In the genomic region with DNA sequence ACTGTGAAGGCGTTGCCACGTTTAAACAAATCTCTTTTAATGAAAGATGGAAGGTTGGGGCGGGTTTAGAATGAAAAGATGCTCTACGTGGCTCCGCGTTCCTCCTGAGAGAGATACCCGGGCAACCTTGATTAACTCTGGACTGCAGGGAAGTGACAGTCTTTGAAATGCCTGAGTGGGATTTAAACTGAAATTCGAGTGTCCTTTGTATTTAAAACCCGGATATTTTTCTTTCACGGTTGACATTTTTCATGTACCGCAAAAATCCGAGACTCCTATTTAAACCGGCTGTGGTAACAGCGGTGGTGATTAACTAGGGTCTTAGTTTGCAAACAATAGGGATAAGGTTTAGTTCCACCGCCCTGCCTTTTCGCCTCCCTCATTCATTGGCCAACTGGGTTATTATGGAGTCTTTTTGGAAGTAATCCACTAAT, we compare ENCODE assay signal across 8 cellular contexts. TPM values are rescaled to one million over a fixed set of nuclear protein-coding genes. Genes with fewer than 3 reads are reported as not detected.
DNase-seq lines count a peak whose midpoint lies in the region; ATAC-seq and TF ChIP-seq lines count a peak whose summit lies in the region.

No MANE protein-coding gene starts in this region.

- peak; percentile 68 for DNase-seq in DMS 273 (lab: John Stamatoyannopoulos, UW; ENCODE audit: unreplicated experiment)
- no peak for DNase-seq in DMS 273 treated with DMSO at 0.1 percent for 48 hours (lab: John Stamatoyannopoulos, UW)
- peak; percentile 40 for DNase-seq in NCI-H524 treated with DMSO at 0.1 percent for 48 hours (lab: John Stamatoyannopoulos, UW)
- DNase-seq in body of pancreas, result no peak
- no peak for DNase-seq in kidney epithelial cell (ENCODE audit: low read depth)
- DNase-seq in stomach, result no peak
- no peak for DNase-seq in C1 segment of cervical spinal cord (lab: John Stamatoyannopoulos, UW)

- no peaks in the 10 kb centered on the region for H3K27me3 ChIP-seq in body of pancreas
- no peaks in the 10 kb centered on the region for H3K27me3 ChIP-seq in kidney epithelial cell (ENCODE audit: control insufficient read depth, insufficient read depth, low read length)
- no peaks in the 10 kb centered on the region for H3K27me3 ChIP-seq in stomach

- intact Hi-C loops in body of pancreas (cut with DNase I), result no loop called here
- intact Hi-C loops in stomach (cut with DNase I; ENCODE audit: low total_unique reads), result no loop called here

- 1% methylated on average over 16 of the region's 16 CpGs for WGBS in body of pancreas, 2 donors
- WGBS in stomach, 5 donors, result 0 to 1% (median 1%) methylated on average over 16 of the region's 16 CpGs

- H3K4me1 ChIP-seq in body of pancreas (peaks cover 13% of the 10 kb centered on the region), stomach (peaks cover 7 to 26% (median 19%) of the 10 kb centered on the region in 4 donors)

- TF ChIP-seq CTCF in body of pancreas (IDR thresholded peaks at IDR 0.05) (no peak), kidney epithelial cell (IDR thresholded peaks at IDR 0.05; ENCODE audit: insufficient read depth, low read length, poor library complexity, severe bottlenecking) (no peak), stomach (IDR thresholded peaks at IDR 0.05) (no peak)

- peak; percentile 26 for ATAC-seq in HG02852 (IDR thresholded peaks at IDR 0.05; ENCODE audit: unreplicated experiment)
- no peak for ATAC-seq in body of pancreas

- H3K4me3 ChIP-seq in body of pancreas (peak overlapping the region; percentile 54 to 63), kidney epithelial cell (ENCODE audit: low read depth, low read length) (peak overlapping the region; percentile 90), stomach (peak overlapping the region; percentile 65 to 95 (median 70))

- TF ChIP-seq EP300 in stomach (IDR thresholded peaks at IDR 0.05), result no peak

- H3K27ac ChIP-seq in body of pancreas, result peak overlapping the region in 1 of 4 donors; percentile 74
- peak overlapping the region in 4 of 5 donors; percentile 83 to 87 (median 85) for H3K27ac ChIP-seq in stomach

- no peak for TF ChIP-seq POLR2A in body of pancreas (IDR thresholded peaks at IDR 0.05)
- TF ChIP-seq POLR2A in stomach (IDR thresholded peaks at IDR 0.05), result no peak

- H3K36me3 ChIP-seq in body of pancreas (replicated peaks in 1 of 2; ENCODE audit: insufficient read depth in 1 of 2, low read depth in 2 of 2) (no peaks in the 10 kb centered on the region), kidney epithelial cell (ENCODE audit: control insufficient read depth, insufficient read depth, low read length) (no peaks in the 10 kb centered on the region), stomach (no peaks in the 10 kb centered on the region)

- no peaks in the 10 kb centered on the region for H3K9me3 ChIP-seq in body of pancreas
- no peaks in the 10 kb centered on the region for H3K9me3 ChIP-seq in stomach

RNA-seq across cellular contexts. Expression of a gene that starts 0.7 kb away (rescaled TPM):
- total RNA-seq in body of pancreas (1 to 10 TPM; 6.6 to 8.8 TPM), kidney epithelial cell (8.7 and 9.1 TPM in 2 replicates), stomach (10 to 100 TPM in 3 of 5 donors, 1 to 10 TPM in 2; 5.5 to 26.1 (median 11.6) TPM)
- polyA plus RNA-seq in stomach, result 1 to 10 TPM; 3.3 to 5.0 (median 3.3) TPM

Comparison
In these comparisons a context has a peak if more than half of its experiments do, and no peak if none do; other contexts are left out.
1. DNase-seq: peak in DMS 273 (single experiment) and NCI-H524 treated with DMSO at 0.1 percent for 48 hours (single experiment); none in DMS 273 treated with DMSO at 0.1 percent for 48 hours (single experiment), body of pancreas (0 of 4), kidney epithelial cell (single experiment), stomach (single experiment) and C1 segment of cervical spinal cord (0 of 14).
2. Peak in every context shown above with its lines, with median percentiles within 50 percentile points of each other: H3K4me3 ChIP-seq.